8 cellular contexts compared by ENCODE assay signal in the genomic region with DNA sequence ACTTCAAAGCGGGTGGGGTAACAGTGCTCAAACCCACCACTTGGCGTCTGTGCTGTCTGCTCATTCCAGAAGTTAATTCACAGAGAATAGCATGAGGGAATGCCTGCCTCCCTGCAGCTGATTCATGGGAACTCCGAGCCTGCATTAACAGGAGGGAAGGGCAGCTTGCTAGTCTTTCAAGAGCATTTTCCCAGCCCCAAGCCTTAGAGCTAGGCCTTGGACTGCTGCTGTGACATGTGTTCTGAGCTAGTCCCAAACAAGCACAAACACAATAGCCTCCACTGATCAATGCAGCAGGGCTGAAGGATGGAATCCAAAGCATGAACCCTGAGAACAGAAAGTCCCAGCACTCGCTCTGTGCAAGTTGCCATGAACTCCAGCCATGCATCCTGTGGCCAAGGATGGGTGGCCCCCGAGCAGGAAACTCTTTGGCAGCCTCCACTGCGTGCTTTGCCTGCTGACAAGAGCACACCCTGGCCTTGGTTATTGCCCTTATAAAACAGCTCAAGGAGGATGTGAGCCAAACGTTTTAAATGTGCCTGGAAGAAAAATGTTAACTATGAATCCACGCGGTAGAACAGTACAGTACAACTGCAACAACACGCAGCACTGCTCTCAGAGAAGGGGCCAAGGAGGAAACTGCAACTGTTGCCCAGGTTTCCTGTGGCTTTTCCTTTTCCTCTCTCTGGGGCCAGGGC.
DNase-seq lines count a peak whose midpoint lies in the region; ATAC-seq and TF ChIP-seq lines count a peak whose summit lies in the region.

No MANE protein-coding gene starts in this region.

- peaks cover 0 to 5% of the 10 kb centered on the region in 2 donors for H3K27me3 Mint-ChIP-seq in T-cell

- peak in 1 of 7 experiments; percentile 9 for TF ChIP-seq CTCF in body of pancreas (IDR thresholded peaks at IDR 0.05)
- no peak for TF ChIP-seq CTCF in GM20000 (IDR thresholded peaks at IDR 0.05; ENCODE audit: extremely low read depth, missing control alignments)

- POLR2A ChIA-PET in T-cell (lab: Charles Lee): no interaction called here

- no peak overlapping the region for H3K4me3 ChIP-seq in body of pancreas
- no peak overlapping the region for H3K4me3 ChIP-seq in right cardiac atrium (ENCODE audit: low read length)

- H3K36me3 Mint-ChIP-seq in T-cell: no peaks in the 10 kb centered on the region

- H3K9me3 ChIP-seq in body of pancreas (no peaks in the 10 kb centered on the region), right cardiac atrium (ENCODE audit: control insufficient read depth, low read length) (no peaks in the 10 kb centered on the region)

- H3K27me3 ChIP-seq in body of pancreas (no peaks in the 10 kb centered on the region), right cardiac atrium (ENCODE audit: control insufficient read depth, insufficient read depth) (no peaks in the 10 kb centered on the region)

- no peak for TF ChIP-seq POLR2A in body of pancreas (IDR thresholded peaks at IDR 0.05)

- H3K27ac ChIP-seq in body of pancreas (peak overlapping the region in 2 of 4 donors; percentile 32 to 58), right cardiac atrium (ENCODE audit: low read length) (peak overlapping the region; percentile 97)

- intact Hi-C loops in body of pancreas (cut with DNase I): no loop called here
- intact Hi-C loops in right cardiac atrium (cut with DNase I): loop anchor here in 1 of 4 donors (10.0 kb wide), 1 partner anchor 658 kb away; a partner anchor contains a TSS

- ATAC-seq in body of pancreas (peak; percentile 84), right cardiac atrium (peak; percentile 99), GM18907 (IDR thresholded peaks at IDR 0.05; ENCODE audit: unreplicated experiment) (no peak), T-cell (replicated peaks in 1 of 4) (no peak)

- H3K9me3 Mint-ChIP-seq in T-cell: peaks cover 6 to 17% (median 7%) of the 10 kb centered on the region in 3 donors

- CTCF ChIA-PET in T-cell (lab: Charles Lee): no interaction called here

- H3K4me1 ChIP-seq in body of pancreas (peaks cover 8% of the 10 kb centered on the region), right cardiac atrium (ENCODE audit: control insufficient read depth, insufficient read depth, low read length) (peaks cover 5% of the 10 kb centered on the region)

- H3K27ac Mint-ChIP-seq in T-cell: no peak overlapping the region

- H3K4me1 Mint-ChIP-seq in T-cell: no peaks in the 10 kb centered on the region

- DNase-seq in EH (ENCODE audit: low read depth) (peak; percentile 96), body of pancreas (peak; percentile 26 to 61 (median 48)), right cardiac atrium (peak; percentile 91 to 96 (median 92)), pulmonary artery endothelial cell (ENCODE audit: low read depth, low spot score) (peak; percentile 56), GM20000 (ENCODE audit: low spot score) (no peak), AML-193 (lab: John Stamatoyannopoulos, UW) (no peak), T-cell (no peak)

- H3K4me3 Mint-ChIP-seq in T-cell: no peak overlapping the region

- no peaks in the 10 kb centered on the region for H3K36me3 ChIP-seq in body of pancreas (replicated peaks in 1 of 2; ENCODE audit: insufficient read depth in 1 of 2, low read depth in 2 of 2)

- 48 to 53% methylated on average over 10 of the region's 10 CpGs for WGBS in body of pancreas, 2 donors
- 16% methylated on average over 10 of the region's 10 CpGs for WGBS in right cardiac atrium

Comparison
In these comparisons a context has a peak if more than half of its experiments do, and no peak if none do; other contexts are left out.
1. DNase-seq: peak in EH (single experiment), body of pancreas (4 of 4), right cardiac atrium (3 of 3) and pulmonary artery endothelial cell (single experiment); none in GM20000 (single experiment), AML-193 (0 of 2) and T-cell (0 of 34).
2. ATAC-seq: peak in body of pancreas (single experiment) and right cardiac atrium (2 of 2); none in GM18907 (single experiment) and T-cell (0 of 4).